17 cellular contexts compared by ENCODE assay signal in genomic region chr19:16463341-16463990, GRCh38. TPM values are rescaled to one million over a fixed set of nuclear protein-coding genes. Genes with fewer than 3 reads are reported as not detected.
DNase-seq lines count a peak whose midpoint lies in the region; ATAC-seq, FAIRE-seq and TF ChIP-seq lines count a peak whose summit lies in the region.
"Had no signal": no experiment of that assay in that cellular context is flagged by ENCODE, and none has a peak within 500 bp of the region (broad histone marks: within the 10 kb centered on the region; RNA-seq: fewer than 3 reads in every experiment).

No MANE protein-coding gene starts in this region.

- CTCF ChIA-PET in CD8-positive, alpha-beta memory T cell (lab: Charles Lee), result no interaction called here
- CTCF ChIA-PET in activated CD4-positive, alpha-beta memory T cell treated with anti-CD3 and anti-CD28 coated beads, Interleukin-2, amount 10 ng/mL, durations not matched to agents 7 days and 5 days (lab: Charles Lee), result interaction anchor here (1.1 kb wide), 1 partner anchor 18 kb away, joined by 3 read pairs; no protein-coding TSS in a partner anchor

- FAIRE-seq in GM12892 (lab: Jason Lieb, UNC), result no peak

- peaks cover 0 to 26% (median 3%) of the 10 kb centered on the region in 3 donors for H3K36me3 Mint-ChIP-seq in CD8-positive, alpha-beta memory T cell
- peaks cover 9% of the 10 kb centered on the region for H3K36me3 Mint-ChIP-seq in endothelial cell (ENCODE audit: low read depth, unreplicated experiment)
- no peaks in the 10 kb centered on the region for H3K36me3 Mint-ChIP-seq in osteocyte (ENCODE audit: unreplicated experiment)
- H3K36me3 Mint-ChIP-seq in activated CD4-positive, alpha-beta memory T cell treated with anti-CD3 and anti-CD28 coated beads, Interleukin-2, amount 10 ng/mL, durations not matched to agents 7 days and 5 days (ENCODE audit: low read depth), result peaks cover 10% of the 10 kb centered on the region

- H3K4me3 Mint-ChIP-seq in CD8-positive, alpha-beta memory T cell, result peak overlapping the region in 2 of 7 donors; percentile 0 to 9
- H3K4me3 Mint-ChIP-seq in endothelial cell (ENCODE audit: unreplicated experiment) (peak overlapping the region; percentile 52), osteocyte (ENCODE audit: unreplicated experiment) (no peak overlapping the region)
- H3K4me3 Mint-ChIP-seq in activated CD4-positive, alpha-beta memory T cell treated with anti-CD3 and anti-CD28 coated beads, Interleukin-2, amount 10 ng/mL, durations not matched to agents 7 days and 5 days, result no peak overlapping the region
- H3K4me3 Mint-ChIP-seq: activated CD4-positive, alpha-beta T cell treated with anti-CD3 and anti-CD28 coated beads, Interleukin-2, amount 10 ng/mL, durations not matched to agents 24 days and 14 days had no signal

- no peak for TF ChIP-seq CTCF in endothelial cell (IDR thresholded peaks at IDR 0.05; ENCODE audit: unreplicated experiment)
- no peak for TF ChIP-seq CTCF in osteocyte (IDR thresholded peaks at IDR 0.05)

- no peaks in the 10 kb centered on the region for H3K9me3 Mint-ChIP-seq in CD8-positive, alpha-beta memory T cell
- H3K9me3 Mint-ChIP-seq in endothelial cell (ENCODE audit: unreplicated experiment) (no peaks in the 10 kb centered on the region), osteocyte (ENCODE audit: unreplicated experiment) (no peaks in the 10 kb centered on the region)
- no peaks in the 10 kb centered on the region for H3K9me3 Mint-ChIP-seq in activated CD4-positive, alpha-beta memory T cell treated with anti-CD3 and anti-CD28 coated beads, Interleukin-2, amount 10 ng/mL, durations not matched to agents 7 days and 5 days
- H3K9me3 Mint-ChIP-seq: activated CD4-positive, alpha-beta T cell treated with anti-CD3 and anti-CD28 coated beads, Interleukin-2, amount 10 ng/mL, durations not matched to agents 24 days and 14 days; naive thymus-derived CD4-positive, alpha-beta T cell had no signal

- no peak overlapping the region; the same call in 1 of the 2 replicates for H3K9ac ChIP-seq in Karpas-422 (ENCODE audit: low read length)

- no peak for TF ChIP-seq POLR2A in GM12892 (IDR thresholded peaks at IDR 0.05; ENCODE audit: low read depth, low read length)

- H3K36me3 ChIP-seq in CD8-positive, alpha-beta memory T cell (ENCODE audit: insufficient read depth, low read length), result no peaks in the 10 kb centered on the region
- 0 out of 2 replicates have a peak, but pooled peaks cover 7% of the 10 kb centered on the region for H3K36me3 ChIP-seq in Karpas-422 (ENCODE audit: insufficient read depth, low read length)
- no peaks in the 10 kb centered on the region for H3K36me3 ChIP-seq in effector memory CD4-positive, alpha-beta T cell (ENCODE audit: control insufficient read depth, insufficient read depth, low read length)
- H3K36me3 ChIP-seq: thyroid gland had no signal

- H3K27me3 Mint-ChIP-seq in CD8-positive, alpha-beta memory T cell, result no peaks in the 10 kb centered on the region
- H3K27me3 Mint-ChIP-seq in endothelial cell (ENCODE audit: unreplicated experiment) (peaks cover 15% of the 10 kb centered on the region), osteocyte (ENCODE audit: unreplicated experiment) (no peaks in the 10 kb centered on the region)
- no peaks in the 10 kb centered on the region for H3K27me3 Mint-ChIP-seq in activated CD4-positive, alpha-beta memory T cell treated with anti-CD3 and anti-CD28 coated beads, Interleukin-2, amount 10 ng/mL, durations not matched to agents 7 days and 5 days
- H3K27me3 Mint-ChIP-seq: activated CD4-positive, alpha-beta T cell treated with anti-CD3 and anti-CD28 coated beads, Interleukin-2, amount 10 ng/mL, durations not matched to agents 24 days and 14 days; naive thymus-derived CD4-positive, alpha-beta T cell had no signal

- DNase-seq in CD8-positive, alpha-beta memory T cell, result no peak
- DNase-seq in Karpas-422, result no peak
- no peak for DNase-seq in endothelial cell (ENCODE audit: low spot score)
- DNase-seq in osteocyte (ENCODE audit: extremely low spot score, unreplicated experiment), result no peak
- no peak for DNase-seq in effector memory CD4-positive, alpha-beta T cell
- DNase-seq in GM12892 (ENCODE audit: insufficient read length), result no peak
- DNase-seq in activated CD4-positive, alpha-beta memory T cell treated with anti-CD3 and anti-CD28 coated beads, Interleukin-2, amount 10 ng/mL, durations not matched to agents 7 days and 5 days, result no peak
- DNase-seq: activated CD4-positive, alpha-beta T cell treated with anti-CD3 and anti-CD28 coated beads, Interleukin-2, amount 10 ng/mL, durations not matched to agents 24 days and 14 days; activated effector memory CD4-positive, alpha-beta T cell treated with anti-CD3 and anti-CD28 coated beads, Interleukin-2, amount 50 U/mL, for 16 hours; central memory CD4-positive, alpha-beta T cell; DMS153; naive thymus-derived CD4-positive, alpha-beta T cell; NCI-H2171 treated with DMSO at 0.1 percent for 48 hours; spleen had no signal

- no peak overlapping the region for H2AFZ ChIP-seq in Karpas-422 (ENCODE audit: low read length)

- H3K4me3 ChIP-seq in CD8-positive, alpha-beta memory T cell (ENCODE audit: low read length), result no peak overlapping the region
- H3K4me3 ChIP-seq in Karpas-422 (ENCODE audit: low read length), result no peak overlapping the region
- no peak overlapping the region for H3K4me3 ChIP-seq in effector memory CD4-positive, alpha-beta T cell (ENCODE audit: insufficient read depth, low read depth, low read length, poor library complexity, severe bottlenecking)
- H3K4me3 ChIP-seq: spleen, thyroid gland had no signal

- no peak overlapping the region for H3K4me2 ChIP-seq in Karpas-422 (ENCODE audit: low read depth, low read length, poor library complexity, severe bottlenecking)

- H3K27ac Mint-ChIP-seq in CD8-positive, alpha-beta memory T cell, result peak overlapping the region in 6 of 8 donors; percentile 15 to 85 (median 67)
- H3K27ac Mint-ChIP-seq in endothelial cell (ENCODE audit: unreplicated experiment), result peak overlapping the region; percentile 54
- peak overlapping the region; percentile 61 for H3K27ac Mint-ChIP-seq in osteocyte (ENCODE audit: unreplicated experiment)
- no peak overlapping the region for H3K27ac Mint-ChIP-seq in activated CD4-positive, alpha-beta memory T cell treated with anti-CD3 and anti-CD28 coated beads, Interleukin-2, amount 10 ng/mL, durations not matched to agents 7 days and 5 days
- H3K27ac Mint-ChIP-seq: activated CD4-positive, alpha-beta T cell treated with anti-CD3 and anti-CD28 coated beads, Interleukin-2, amount 10 ng/mL, durations not matched to agents 24 days and 14 days had no signal

- peaks cover 47% of the 10 kb centered on the region for H4K20me1 ChIP-seq in Karpas-422 (ENCODE audit: insufficient read depth, low read depth, low read length)

- no peaks in the 10 kb centered on the region for H3K27me3 ChIP-seq in CD8-positive, alpha-beta memory T cell (ENCODE audit: insufficient read depth, low read length, poor library complexity, severe bottlenecking)
- H3K27me3 ChIP-seq in Karpas-422 (ENCODE audit: low read length), result no peaks in the 10 kb centered on the region
- no peaks in the 10 kb centered on the region for H3K27me3 ChIP-seq in effector memory CD4-positive, alpha-beta T cell (replicated peaks; ENCODE audit: control insufficient read depth, insufficient read depth, low read length, poor library complexity, severe bottlenecking)
- H3K27me3 ChIP-seq: spleen, thyroid gland had no signal

- peaks cover 98% of the 10 kb centered on the region for H3K79me2 ChIP-seq in Karpas-422 (ENCODE audit: low read length)

- POLR2A ChIA-PET in CD8-positive, alpha-beta memory T cell (lab: Charles Lee), result interaction anchor here (0.6 kb wide), 1 partner anchor 81 kb away, joined by 3 read pairs; no protein-coding TSS in a partner anchor
- POLR2A ChIA-PET in activated CD4-positive, alpha-beta memory T cell treated with anti-CD3 and anti-CD28 coated beads, Interleukin-2, amount 10 ng/mL, durations not matched to agents 7 days and 5 days (lab: Charles Lee), result interaction anchor here (1.3 kb wide), 2 partner anchors 8 to 14 kb away, joined by 4 to 5 read pairs; no protein-coding TSS in a partner anchor

- no peak overlapping the region for H3K27ac ChIP-seq in CD8-positive, alpha-beta memory T cell (ENCODE audit: low read depth, low read length)
- peak overlapping the region; percentile 60 for H3K27ac ChIP-seq in Karpas-422 (ENCODE audit: low read length)
- H3K27ac ChIP-seq in effector memory CD4-positive, alpha-beta T cell (ENCODE audit: insufficient read depth, low read length, poor library complexity, severe bottlenecking), result no peak overlapping the region
- H3K27ac ChIP-seq: thyroid gland had no signal

- no peaks in the 10 kb centered on the region for H3K9me3 ChIP-seq in CD8-positive, alpha-beta memory T cell (ENCODE audit: low read length)
- H3K9me3 ChIP-seq in Karpas-422 (ENCODE audit: low read length), result no peaks in the 10 kb centered on the region
- no peaks in the 10 kb centered on the region for H3K9me3 ChIP-seq in effector memory CD4-positive, alpha-beta T cell (ENCODE audit: control insufficient read depth, low read length)
- H3K9me3 ChIP-seq: spleen, thyroid gland had no signal

- H3K4me1 ChIP-seq in CD8-positive, alpha-beta memory T cell (ENCODE audit: insufficient read depth, low read length), result peaks cover 15% of the 10 kb centered on the region
- peaks cover 67% of the 10 kb centered on the region for H3K4me1 ChIP-seq in Karpas-422 (ENCODE audit: low read length)
- H3K4me1 ChIP-seq in effector memory CD4-positive, alpha-beta T cell (ENCODE audit: control insufficient read depth, insufficient read depth, low read length, poor library complexity, severe bottlenecking), result peaks cover 13% of the 10 kb centered on the region

- H3K9me2 ChIP-seq in Karpas-422 (replicated peaks; ENCODE audit: insufficient read depth, low read length), result no peaks in the 10 kb centered on the region

- no peak for ATAC-seq in GM19397 (IDR thresholded peaks at IDR 0.05; ENCODE audit: unreplicated experiment)
- ATAC-seq: naive thymus-derived CD4-positive, alpha-beta T cell had no signal

- peaks cover 45 to 85% (median 63%) of the 10 kb centered on the region in 3 donors for H3K4me1 Mint-ChIP-seq in CD8-positive, alpha-beta memory T cell
- H3K4me1 Mint-ChIP-seq in endothelial cell (ENCODE audit: unreplicated experiment), result peaks cover 21% of the 10 kb centered on the region
- H3K4me1 Mint-ChIP-seq in osteocyte (ENCODE audit: unreplicated experiment), result peaks cover 43% of the 10 kb centered on the region
- H3K4me1 Mint-ChIP-seq in activated CD4-positive, alpha-beta memory T cell treated with anti-CD3 and anti-CD28 coated beads, Interleukin-2, amount 10 ng/mL, durations not matched to agents 7 days and 5 days, result peaks cover 29% of the 10 kb centered on the region

RNA-seq across cellular contexts. Expression of gene EPS15L1, which starts 8.3 kb away (rescaled TPM):
- total RNA-seq in CD8-positive, alpha-beta memory T cell, result 10 to 100 TPM; 31.7 to 34.7 TPM
- 12.1 TPM for polyA plus RNA-seq in CD8-positive, alpha-beta memory T cell
- total RNA-seq in Karpas-422 (2014; rRNA removed; shearing (Covaris generic); ENCODE audit: low replicate concordance), result 35.9 and 65.5 TPM in 2 replicates
- 34.5 TPM for total RNA-seq in endothelial cell (ENCODE audit: unreplicated experiment)
- 47.4 and 53.1 TPM in 2 replicates for total RNA-seq in osteocyte
- 24.6 TPM for polyA plus RNA-seq in GM12892 (2012; ENCODE audit: missing spikeins)
- total RNA-seq in activated CD4-positive, alpha-beta memory T cell treated with anti-CD3 and anti-CD28 coated beads, Interleukin-2, amount 10 ng/mL, durations not matched to agents 7 days and 5 days, result 10 to 100 TPM; 39.0 to 42.7 TPM

RNA-seq across cellular contexts. Expression of gene CALR3, which starts 32.5 kb away (rescaled TPM):
- total RNA-seq in CD8-positive, alpha-beta memory T cell, result not detected
- polyA plus RNA-seq in CD8-positive, alpha-beta memory T cell, result not detected
- 0.71 TPM in 1 of 2 replicates, not detected in the other for total RNA-seq in Karpas-422 (2014; rRNA removed; shearing (Covaris generic); ENCODE audit: low replicate concordance)
- total RNA-seq in endothelial cell (ENCODE audit: unreplicated experiment) (not detected), osteocyte (not detected in 2 replicates)
- polyA plus RNA-seq in GM12892 (2012; ENCODE audit: missing spikeins), result not detected
- total RNA-seq in activated CD4-positive, alpha-beta memory T cell treated with anti-CD3 and anti-CD28 coated beads, Interleukin-2, amount 10 ng/mL, durations not matched to agents 7 days and 5 days, result not detected
- total RNA-seq: activated CD4-positive, alpha-beta T cell treated with anti-CD3 and anti-CD28 coated beads, Interleukin-2, amount 10 ng/mL, durations not matched to agents 24 days and 14 days; M059J; naive thymus-derived CD4-positive, alpha-beta T cell; spleen had no signal
- polyA plus RNA-seq: naive thymus-derived CD4-positive, alpha-beta T cell had no signal

RNA-seq across cellular contexts. Expression of gene C19orf44, which starts 32.7 kb away (rescaled TPM):
- 1 to 10 TPM; 5.1 to 5.4 TPM for total RNA-seq in CD8-positive, alpha-beta memory T cell
- polyA plus RNA-seq in CD8-positive, alpha-beta memory T cell, result 1.3 TPM
- 4.7 and 15.1 TPM in 2 replicates for total RNA-seq in Karpas-422 (2014; rRNA removed; shearing (Covaris generic); ENCODE audit: low replicate concordance)
- total RNA-seq in endothelial cell (ENCODE audit: unreplicated experiment), result 3.7 TPM
- 5.3 and 5.5 TPM in 2 replicates for total RNA-seq in osteocyte
- 2.4 TPM for polyA plus RNA-seq in GM12892 (2012; ENCODE audit: missing spikeins)
- total RNA-seq in activated CD4-positive, alpha-beta memory T cell treated with anti-CD3 and anti-CD28 coated beads, Interleukin-2, amount 10 ng/mL, durations not matched to agents 7 days and 5 days, result 1 to 10 TPM; 2.6 to 3.3 TPM
